Comparison of ENCODE assay signal across 8 cellular contexts in genomic region chr12:6533653-6534157, GRCh38. TPM values are rescaled to one million over a fixed set of nuclear protein-coding genes. Genes with fewer than 3 reads are reported as not detected.
DNase-seq lines count a peak whose midpoint lies in the region; ATAC-seq and TF ChIP-seq lines count a peak whose summit lies in the region.

No MANE protein-coding gene starts in this region.

- H2AK5ac ChIP-seq in trophoblast cell (ENCODE audit: low read length), result peak overlapping the region; percentile 33

- peak overlapping the region; percentile 85 for H3K4me2 ChIP-seq in trophoblast cell (ENCODE audit: low read length)

- H3K4me3 ChIP-seq in HAP-1 (peak overlapping the region; percentile 96), adrenal gland (peak overlapping the region; percentile 35 to 88 (median 56)), heart right ventricle (peak overlapping the region; percentile 81 to 99 (median 98)), trophoblast cell (ENCODE audit: low read depth, low read length) (peak overlapping the region; percentile 69)

- H2AFZ ChIP-seq in trophoblast cell (ENCODE audit: insufficient read depth, low read length, poor library complexity), result peak overlapping the region; percentile 59

- peak; percentile 25 for ATAC-seq in activated CD4-positive, alpha-beta T cell treated with anti-CD3 and anti-CD28 coated beads for 36 hours
- peak; percentile 51 to 75 (median 70) for ATAC-seq in heart right ventricle

- H4K12ac ChIP-seq in trophoblast cell (ENCODE audit: low read depth, low read length), result peak overlapping the region; percentile 68

- H3K36me3 ChIP-seq in HAP-1 (replicated peaks), result peaks cover 85% of the 10 kb centered on the region
- H3K36me3 ChIP-seq in adrenal gland (replicated peaks in 1 of 2), result peaks cover 0 to 63% of the 10 kb centered on the region in 2 donors
- H3K36me3 ChIP-seq in heart right ventricle, result peaks cover 0 to 73% (median 49%) of the 10 kb centered on the region in 9 donors
- H3K36me3 ChIP-seq in trophoblast cell (ENCODE audit: control insufficient read depth in 1 of 2, insufficient read depth in 2 of 2, low read length in 2 of 2), result peaks cover 55 to 57% of the 10 kb centered on the region in 2 experiments

- TF ChIP-seq CTCF in adrenal gland (IDR thresholded peaks at IDR 0.05), result no peak
- TF ChIP-seq CTCF in heart right ventricle (IDR thresholded peaks at IDR 0.05), result no peak

- H3K27ac ChIP-seq in adrenal gland (peak overlapping the region; percentile 90 to 99 (median 95)), heart right ventricle (peak overlapping the region; percentile 91 to 100 (median 98)), trophoblast cell (ENCODE audit: low read depth, low read length) (peak overlapping the region; percentile 93)

- peak overlapping the region; percentile 67 for H2BK12ac ChIP-seq in trophoblast cell (ENCODE audit: low read length)

- POLR2A ChIA-PET in activated CD4-positive, alpha-beta T cell treated with anti-CD3 and anti-CD28 coated beads for 36 hours (lab: Charles Lee), result interaction anchor here (0.5 to 3.2 kb wide), 23 partner anchors 12 to 411 kb away, joined by 3 to 45 read pairs (median 5); partner anchors contain the start of genes C12orf57, CDCA3, ENO2 and MRPL51

- H3K9me3 ChIP-seq in HAP-1, result no peaks in the 10 kb centered on the region
- no peaks in the 10 kb centered on the region for H3K9me3 ChIP-seq in adrenal gland (replicated peaks in 1 of 3)
- H3K9me3 ChIP-seq in heart right ventricle, result no peaks in the 10 kb centered on the region
- peaks cover 1% of the 10 kb centered on the region for H3K9me3 ChIP-seq in trophoblast cell (ENCODE audit: insufficient read depth, low read depth, low read length)

- no peaks in the 10 kb centered on the region for H3K9me3 Mint-ChIP-seq in activated CD4-positive, alpha-beta T cell treated with anti-CD3 and anti-CD28 coated beads for 36 hours (ENCODE audit: low read depth)

- peak; percentile 81 for DNase-seq in activated CD4-positive, alpha-beta T cell treated with anti-CD3 and anti-CD28 coated beads for 36 hours
- DNase-seq in activated CD4-positive, alpha-beta T cell treated with anti-CD3 and anti-CD28 coated beads, Interleukin-2, amount 50 U/mL, for 4 hours, result no peak
- DNase-seq in HAP-1 (ENCODE audit: low spot score in 2 of 2) (peak; percentile 90), Kasumi-1 (lab: John Stamatoyannopoulos, UW) (peak; percentile 43 to 62), OCI-M2 (lab: John Stamatoyannopoulos, UW; ENCODE audit: unreplicated experiment) (peak; percentile 59), adrenal gland (peak; percentile 74 to 86 (median 80)), heart right ventricle (peak; percentile 76 to 79), trophoblast cell (peak in 1 of 2 donors; percentile 69)

- CTCF ChIA-PET in activated CD4-positive, alpha-beta T cell treated with anti-CD3 and anti-CD28 coated beads for 36 hours (lab: Charles Lee), result interaction anchor here (0.6 to 9.4 kb wide), 4 partner anchors 21 to 109 kb away, joined by 4 to 141 read pairs (median 32); partner anchors contain the start of gene IFFO1

- H3K27me3 Mint-ChIP-seq in activated CD4-positive, alpha-beta T cell treated with anti-CD3 and anti-CD28 coated beads for 36 hours, result no peaks in the 10 kb centered on the region

- intact Hi-C loops in activated CD4-positive, alpha-beta T cell treated with anti-CD3 and anti-CD28 coated beads for 36 hours (cut with DNase I, micrococcal nuclease), result loop anchor here (1.0 to 10.0 kb wide), 12 partner anchors 23 to 1401 kb away; partner anchors contain the start of genes CHD4 (in 1 of the 2), IFFO1 (in 1 of the 2), MRPL51 (in 1 of the 2) and PTPN6 (in 1 of the 2)
- intact Hi-C loops in adrenal gland (cut with DNase I) (loop anchor here (10.0 kb wide), 2 partner anchors 109 to 199 kb away; no protein-coding TSS in a partner anchor), heart right ventricle (cut with DNase I) (loop anchor here in 8 of 10 donors (2.0 to 10.0 kb wide), 13 partner anchors 19 to 199 kb away; partner anchors contain the start of genes MRPL51 (in 6 of the 8), NCAPD2 (in 5 of the 8), VAMP1 (in 5 of the 8) and TAPBPL (in 1 of the 8))

- H3K14ac ChIP-seq in trophoblast cell (ENCODE audit: low read length), result peak overlapping the region; percentile 70

- peaks cover 81% of the 10 kb centered on the region for H3K36me3 Mint-ChIP-seq in activated CD4-positive, alpha-beta T cell treated with anti-CD3 and anti-CD28 coated beads for 36 hours (ENCODE audit: low read depth)

- peaks cover 26% of the 10 kb centered on the region for H3K79me2 ChIP-seq in trophoblast cell (ENCODE audit: control insufficient read depth, insufficient read depth, low read length, poor library complexity)

- H4K8ac ChIP-seq in trophoblast cell (ENCODE audit: low read depth, low read length), result peak overlapping the region; percentile 80

- H3K9ac ChIP-seq in trophoblast cell (ENCODE audit: low read length), result peak overlapping the region; percentile 81

- H2BK120ac ChIP-seq in trophoblast cell (ENCODE audit: insufficient read depth, low read length, poor library complexity), result peak overlapping the region; percentile 79

- H3K4me1 Mint-ChIP-seq in activated CD4-positive, alpha-beta T cell treated with anti-CD3 and anti-CD28 coated beads for 36 hours, result peaks cover 37% of the 10 kb centered on the region

- TF ChIP-seq POLR2A in adrenal gland (IDR thresholded peaks at IDR 0.05), result peak; percentile 21 to 48

- H3K4me3 Mint-ChIP-seq in activated CD4-positive, alpha-beta T cell treated with anti-CD3 and anti-CD28 coated beads for 36 hours, result peak overlapping the region; percentile 98

- H3K4me1 ChIP-seq in HAP-1 (peaks cover 26% of the 10 kb centered on the region), adrenal gland (replicated peaks in 1 of 2) (peaks cover 38 to 45% of the 10 kb centered on the region in 2 donors), heart right ventricle (peaks cover 17 to 59% (median 52%) of the 10 kb centered on the region in 9 donors), trophoblast cell (ENCODE audit: control insufficient read depth in 1 of 2, insufficient read depth in 2 of 2, low read length in 2 of 2) (peaks cover 25 to 39% of the 10 kb centered on the region in 2 experiments)

- peak overlapping the region; percentile 89 for H4K91ac ChIP-seq in trophoblast cell (ENCODE audit: low read depth, low read length)

- 0 to 1% (median 0%) methylated on average over 2 to 23 of the region's 23 CpGs for WGBS in adrenal gland, 4 donors
- WGBS in heart right ventricle, 2 donors, result 0% methylated on average over 23 of the region's 23 CpGs
- no CpG with 5 or more reads among the region's 23 CpGs for WGBS in trophoblast cell (ENCODE audit: extremely low coverage, insufficient coverage, insufficient read length)

- H3K18ac ChIP-seq in trophoblast cell (ENCODE audit: low read length), result peak overlapping the region; percentile 44

- H2BK5ac ChIP-seq in trophoblast cell (ENCODE audit: low read depth, low read length, poor library complexity), result peak overlapping the region; percentile 95

- peak overlapping the region; percentile 100 for H3K27ac Mint-ChIP-seq in activated CD4-positive, alpha-beta T cell treated with anti-CD3 and anti-CD28 coated beads for 36 hours

- peak overlapping the region; percentile 56 for H3K4ac ChIP-seq in trophoblast cell (ENCODE audit: low read depth, low read length)

- H3K27me3 ChIP-seq in HAP-1 (ENCODE audit: low read depth) (no peaks in the 10 kb centered on the region), adrenal gland (no peaks in the 10 kb centered on the region), heart right ventricle (no peaks in the 10 kb centered on the region), trophoblast cell (ENCODE audit: insufficient read depth, low read length) (no peaks in the 10 kb centered on the region)

- H3K79me1 ChIP-seq in trophoblast cell (ENCODE audit: low read length), result peaks cover 43% of the 10 kb centered on the region

- H3K23ac ChIP-seq in trophoblast cell (ENCODE audit: low read length), result no peak overlapping the region

- in situ Hi-C loops in HAP-1 (cut with MboI; ENCODE audit: low sequenced_read_pairs), result no loop called here

RNA-seq across cellular contexts. Expression of gene GAPDH, which starts 0.6 kb away (rescaled TPM):
- total RNA-seq in activated CD4-positive, alpha-beta T cell treated with anti-CD3 and anti-CD28 coated beads for 36 hours, result 1,000 to 10,000 TPM; 7,289 to 9,770 TPM
- 1,000 to 10,000 TPM; 1,734 to 3,209 (median 2,207) TPM for total RNA-seq in adrenal gland
- polyA plus RNA-seq in adrenal gland, result 1,000 to 10,000 TPM; 1,816 to 4,338 (median 3,953) TPM
- total RNA-seq in heart right ventricle, result 1,000 to 10,000 TPM; 4,081 to 7,888 (median 4,666) TPM
- 1,000 to 10,000 TPM; 5,840 to 6,426 TPM for polyA plus RNA-seq in heart right ventricle
- polyA plus RNA-seq in trophoblast cell (2013), result 5,061 and 5,152 TPM in 2 replicates

RNA-seq across cellular contexts. Expression of gene IFFO1, which starts 22.1 kb away (rescaled TPM):
- 1 to 10 TPM; 8.1 to 8.4 TPM for total RNA-seq in activated CD4-positive, alpha-beta T cell treated with anti-CD3 and anti-CD28 coated beads for 36 hours
- 10 to 100 TPM; 13.5 to 36.3 (median 28.5) TPM for total RNA-seq in adrenal gland
- polyA plus RNA-seq in adrenal gland, result 10 to 100 TPM in 2 of 3 donors, 1 to 10 TPM in 1; 8.7 to 91.0 (median 79.2) TPM
- 10 to 100 TPM; 10.5 to 21.6 (median 17.3) TPM for total RNA-seq in heart right ventricle
- polyA plus RNA-seq in heart right ventricle, result 10 to 100 TPM; 14.3 to 30.5 TPM
- polyA plus RNA-seq in trophoblast cell (2013), result 5.1 and 5.3 TPM in 2 replicates

RNA-seq across cellular contexts. Expression of gene NOP2, which starts 34.4 kb away (rescaled TPM):
- total RNA-seq in activated CD4-positive, alpha-beta T cell treated with anti-CD3 and anti-CD28 coated beads for 36 hours, result 10 to 100 TPM; 93.2 to 97.1 TPM
- total RNA-seq in adrenal gland (10 to 100 TPM in 7 of 8 donors, 1 to 10 TPM in 1; 7.7 to 34.7 (median 25.1) TPM), heart right ventricle (10 to 100 TPM; 11.1 to 29.2 (median 15.3) TPM)
- polyA plus RNA-seq in adrenal gland (10 to 100 TPM; 43.2 to 95.5 (median 63.8) TPM), heart right ventricle (10 to 100 TPM; 18.5 to 31.1 TPM)
- 47.1 and 49.3 TPM in 2 replicates for polyA plus RNA-seq in trophoblast cell (2013)

RNA-seq across cellular contexts. Expression of gene NCAPD2, which starts 39.8 kb away (rescaled TPM):
- 100 to 1,000 TPM; 199 to 210 TPM for total RNA-seq in activated CD4-positive, alpha-beta T cell treated with anti-CD3 and anti-CD28 coated beads for 36 hours
- total RNA-seq in adrenal gland, result 10 to 100 TPM; 11.5 to 33.9 (median 23.7) TPM
- 10 to 100 TPM in 1 of 3 donors, 1 to 10 TPM in 2; 6.6 to 10.1 (median 10.0) TPM for polyA plus RNA-seq in adrenal gland
- 10 to 100 TPM in 8 of 10 donors, 1 to 10 TPM in 2; 8.4 to 18.8 (median 13.1) TPM for total RNA-seq in heart right ventricle
- 1 to 10 TPM; 5.4 to 5.8 TPM for polyA plus RNA-seq in heart right ventricle
- polyA plus RNA-seq in trophoblast cell (2013), result 39.3 and 41.7 TPM in 2 replicates

RNA-seq across cellular contexts. Expression of gene MRPL51, which starts 40.6 kb away (rescaled TPM):
- 100 to 1,000 TPM; 232 to 275 TPM for total RNA-seq in activated CD4-positive, alpha-beta T cell treated with anti-CD3 and anti-CD28 coated beads for 36 hours
- total RNA-seq in adrenal gland (100 to 1,000 TPM in 5 of 8 donors, 10 to 100 TPM in 3; 64.7 to 221 (median 145) TPM), heart right ventricle (100 to 1,000 TPM; 232 to 300 (median 255) TPM)
- polyA plus RNA-seq in adrenal gland (100 to 1,000 TPM in 1 of 3 donors, 10 to 100 TPM in 2; 67.2 to 161 (median 83.3) TPM), heart right ventricle (100 to 1,000 TPM; 123 to 181 TPM)
- polyA plus RNA-seq in trophoblast cell (2013), result 534 and 575 TPM in 2 replicates

Comparison
In these comparisons a context has a peak if more than half of its experiments do, and no peak if none do; other contexts are left out.
1. DNase-seq: peak in activated CD4-positive, alpha-beta T cell treated with anti-CD3 and anti-CD28 coated beads for 36 hours (single experiment), HAP-1 (2 of 2), Kasumi-1 (2 of 2), OCI-M2 (single experiment), adrenal gland (7 of 7) and heart right ventricle (2 of 2); none in activated CD4-positive, alpha-beta T cell treated with anti-CD3 and anti-CD28 coated beads, Interleukin-2, amount 50 U/mL, for 4 hours (0 of 2).
2. Peak in every context shown above with its lines, with median percentiles within 50 percentile points of each other: H3K4me3 ChIP-seq and H3K27ac ChIP-seq.